Comparison of ENCODE assay signal across 26 cellular contexts in the genomic region with DNA sequence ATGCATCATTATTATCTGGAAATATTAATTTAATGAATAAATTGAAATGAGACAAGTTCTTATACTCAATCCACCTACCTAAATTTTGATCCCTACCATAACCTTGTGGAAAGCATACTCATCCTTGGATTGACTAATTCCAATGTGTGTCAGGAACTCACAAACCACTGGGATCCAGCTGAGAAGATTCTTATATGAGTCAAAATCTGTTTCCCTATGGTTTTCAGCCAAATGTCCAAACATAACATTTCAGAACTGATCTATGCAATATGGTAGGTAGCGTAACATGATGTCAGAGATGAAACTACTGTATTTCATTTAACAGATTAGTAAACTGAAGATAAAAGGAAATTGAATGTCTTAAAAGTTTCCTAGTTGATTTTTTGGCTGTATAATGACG.
"Had no signal": no experiment of that assay in that cellular context is flagged by ENCODE, and none has a peak within 500 bp of the region (broad histone marks: within the 10 kb centered on the region; RNA-seq: fewer than 3 reads in every experiment).

No MANE protein-coding gene starts in this region.

- ATAC-seq: activated CD4-positive, alpha-beta T cell treated with anti-CD3 and anti-CD28 coated beads for 36 hours; activated CD4-positive, CD25-positive, alpha-beta regulatory T cell treated with anti-CD3 and anti-CD28 coated beads, Interleukin-2, amount 50 U/mL, for 24 hours; activated CD8-positive, alpha-beta T cell treated with anti-CD3 and anti-CD28 coated beads, Interleukin-2, amount 10 ng/mL, durations not matched to agents 7 days and 5 days; activated naive CD8-positive, alpha-beta T cell treated with anti-CD3 and anti-CD28 coated beads, Interleukin-2, amount 50 U/mL, for 24 hours; activated T-cell treated with anti-CD3 and anti-CD28 coated beads, Interleukin-2, amount 50 U/mL, for 4 hours; Panc1; WTC11 had no signal

- H3K27ac ChIP-seq: cardiac muscle cell, SJSA1 had no signal

- H3K27me3 ChIP-seq: cardiac muscle cell, MG63, SJSA1 had no signal

- H3K9me3 ChIP-seq: MG63, SJSA1, SK-N-SH had no signal

- H3K4me2 ChIP-seq: SK-N-SH had no signal

- H3K4me3 ChIP-seq: cardiac muscle cell, MG63, SJSA1 had no signal

- H3K36me3 ChIP-seq: cardiac muscle cell, MG63, SJSA1 had no signal

- H3K4me1 ChIP-seq: SJSA1 had no signal

- H3K9ac ChIP-seq: SK-N-SH had no signal

- H3K9me2 ChIP-seq: SK-N-SH had no signal

- DNase-seq: activated CD4-positive, alpha-beta T cell treated with anti-CD3 and anti-CD28 coated beads for 36 hours; activated CD4-positive, alpha-beta T cell treated with anti-CD3 and anti-CD28 coated beads, Interleukin-2, amount 10 ng/mL, durations not matched to agents 7 days and 5 days; activated CD4-positive, alpha-beta T cell treated with anti-CD3 and anti-CD28 coated beads, Interleukin-2, amount 50 U/mL, for 48 hours; activated CD8-positive, alpha-beta T cell treated with anti-CD3 and anti-CD28 coated beads, Interleukin-2, amount 10 ng/mL, durations not matched to agents 7 days and 5 days; activated gamma-delta T cell treated with Interleukin-2 at 50 U/mL for 16 hours; activated naive CD4-positive, alpha-beta T cell treated with anti-CD3 and anti-CD28 coated beads, Interleukin-2, amount 10 ng/mL, durations not matched to agents 7 days and 5 days; activated naive CD8-positive, alpha-beta T cell treated with anti-CD3 and anti-CD28 coated beads, Interleukin-2, amount 50 U/mL, for 24 hours; activated T-cell treated with anti-CD3 and anti-CD28 coated beads, Interleukin-2, amount 50 U/mL, for 4 hours; anterior cingulate cortex; Karpas-422; MG63; NCI-H1048; NCI-H1105 treated with DMSO at 0.1 percent for 48 hours; NCI-H1436; NCI-H1694 treated with DMSO at 0.1 percent for 48 hours; NCI-H2029; NCI-H345; NCI-H524 treated with DMSO at 0.1 percent for 48 hours; RPMI8226; SHP77 treated with DMSO at 0.1 percent for 48 hours; SK-N-SH had no signal
